1 cellular context compared by ENCODE assay signal in genomic region chr2:182761903-182762302, GRCh38.
TF ChIP-seq lines count a peak whose summit lies in the region.

No MANE protein-coding gene starts in this region.

TF ChIP-seq in HepG2, 621 proteins besides CTCF, POLR2A, EP300 and RAD21 (continued from another document):
- TF ChIP-seq CEBPB (IDR thresholded peaks at IDR 0.05; ENCODE audit: borderline replicate concordance, low read depth, low read length) (peak; percentile 95), STAG1 (CRISPR knock-in tag; IDR thresholded peaks at IDR 0.05) (peak; percentile 16; the same call in 1 of the 2 replicates)
